In the genomic region with DNA sequence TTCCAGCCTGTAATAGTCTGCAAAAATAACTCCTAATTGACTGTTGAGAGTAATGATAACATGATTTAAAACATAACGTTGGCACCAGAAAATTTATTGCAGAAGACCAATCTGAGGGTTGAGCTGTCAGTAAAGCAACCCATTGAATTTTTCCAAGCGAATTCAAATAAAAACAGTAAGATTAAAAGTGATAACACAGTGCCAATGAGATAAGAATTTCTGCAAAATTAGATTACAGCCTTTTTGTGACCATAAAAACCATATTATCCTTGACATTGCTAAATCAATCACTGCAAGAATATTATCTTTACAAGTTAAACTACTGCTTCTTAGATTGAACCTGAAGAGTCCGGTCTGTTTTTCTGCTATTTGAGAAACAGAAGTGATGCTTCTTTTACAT, we compare ENCODE assay signal across 26 cellular contexts.
"Had no signal": no experiment of that assay in that cellular context is flagged by ENCODE, and none has a peak within 500 bp of the region (broad histone marks: within the 10 kb centered on the region; RNA-seq: fewer than 3 reads in every experiment).

No MANE protein-coding gene starts in this region.

- H3K9me3 ChIP-seq: suprapubic skin, testis, thoracic aorta, thyroid gland, tibial artery, tibial nerve, transverse colon, upper lobe of left lung, upper lobe of right lung, uterus, vagina had no signal

- H3K4me1 ChIP-seq: stomach, suprapubic skin, testis, thyroid gland, tibial nerve, transverse colon, upper lobe of left lung, upper lobe of right lung, uterus, vagina had no signal

- H3K27ac ChIP-seq: stomach, suprapubic skin, testis, thoracic aorta, thyroid gland, tibial artery, tibial nerve, transverse colon, upper lobe of left lung, upper lobe of right lung, uterus, vagina had no signal

- ATAC-seq: stimulated activated effector memory CD8-positive, alpha-beta T cell treated with anti-CD3 and anti-CD28 coated beads, Interleukin-12 subunit alpha, Interleukin-12 subunit beta, amount 100 ng/mL, for 72 hours; stimulated activated memory B cell treated with anti-CD40 and anti-IgM and Interleukin-4, amounts not matched to agents 10 μg/mL and 1 μg/mL and 100 μg/mL, for 72 hours; stimulated activated naive B cell treated with anti-CD40 and anti-IgM and Interleukin-4, amounts not matched to agents 10 μg/mL and 1 μg/mL and 100 μg/mL, for 72 hours; stimulated activated naive CD8-positive, alpha-beta T cell treated with anti-CD3 and anti-CD28 coated beads, Interleukin-15, amount 100 ng/mL, for 72 hours; stimulated activated naive CD8-positive, alpha-beta T cell treated with anti-CD3 and anti-CD28 coated beads, Interleukin-15, Interleukin-2, amounts not matched to agents 100 U/mL and 50 U/mL, for 24 hours; upper lobe of right lung had no signal

- H3K36me3 ChIP-seq: stomach, suprapubic skin, thoracic aorta, thyroid gland, tibial artery, tibial nerve, transverse colon, upper lobe of left lung, upper lobe of right lung, uterus, vagina had no signal

- H3K4me3 ChIP-seq: stomach, suprapubic skin, testis, thoracic aorta, thyroid gland, tibial artery, tibial nerve, transverse colon, upper lobe of left lung, upper lobe of right lung, uterus, vagina had no signal

- DNase-seq: stimulated activated CD4-positive, alpha-beta T cell treated with anti-CD3 and anti-CD28 coated beads, Interleukin-2, amount 100 ng/mL, for 48 hours; stimulated activated CD4-positive, alpha-beta T cell treated with anti-CD3 and anti-CD28 coated beads, Interleukin-4, amount 100 ng/mL, for 1 hour; stimulated activated CD4-positive, alpha-beta T cell treated with anti-CD3 and anti-CD28 coated beads, Interleukin-4, amount 100 ng/mL, for 24 hours; stimulated activated CD4-positive, alpha-beta T cell treated with anti-CD3 and anti-CD28 coated beads, Interleukin-4, amount 100 ng/mL, for 4 hours; stimulated activated CD8-positive, alpha-beta memory T cell treated with anti-CD3 and anti-CD28 coated beads, Interleukin-4, amount 100 ng/mL, for 48 hours; stimulated activated naive B cell treated with anti-CD40 and anti-IgM and Interleukin-4, amounts not matched to agents 10 μg/mL and 1 μg/mL and 100 μg/mL, for 72 hours; stimulated activated naive CD4-positive, alpha-beta T cell; stimulated activated naive CD4-positive, alpha-beta T cell treated with Interleukin-2 at 50 U/mL for 16 hours; stimulated activated naive CD8-positive, alpha-beta T cell treated with anti-CD3 and anti-CD28 coated beads, Interleukin-15, amount 100 ng/mL, for 72 hours; stimulated activated naive CD8-positive, alpha-beta T cell treated with anti-CD3 and anti-CD28 coated beads, Interleukin-15, Interleukin-2, amounts not matched to agents 100 U/mL and 50 U/mL, for 24 hours; stomach; substantia nigra; testis; thyroid gland; tibial artery; transverse colon; trophoblast cell; upper lobe of left lung; upper lobe of right lung; uterus had no signal

- H3K27me3 ChIP-seq: stomach, suprapubic skin, testis, thyroid gland, tibial artery, tibial nerve, transverse colon, upper lobe of left lung, upper lobe of right lung, uterus, vagina had no signal
